In the genomic region with DNA sequence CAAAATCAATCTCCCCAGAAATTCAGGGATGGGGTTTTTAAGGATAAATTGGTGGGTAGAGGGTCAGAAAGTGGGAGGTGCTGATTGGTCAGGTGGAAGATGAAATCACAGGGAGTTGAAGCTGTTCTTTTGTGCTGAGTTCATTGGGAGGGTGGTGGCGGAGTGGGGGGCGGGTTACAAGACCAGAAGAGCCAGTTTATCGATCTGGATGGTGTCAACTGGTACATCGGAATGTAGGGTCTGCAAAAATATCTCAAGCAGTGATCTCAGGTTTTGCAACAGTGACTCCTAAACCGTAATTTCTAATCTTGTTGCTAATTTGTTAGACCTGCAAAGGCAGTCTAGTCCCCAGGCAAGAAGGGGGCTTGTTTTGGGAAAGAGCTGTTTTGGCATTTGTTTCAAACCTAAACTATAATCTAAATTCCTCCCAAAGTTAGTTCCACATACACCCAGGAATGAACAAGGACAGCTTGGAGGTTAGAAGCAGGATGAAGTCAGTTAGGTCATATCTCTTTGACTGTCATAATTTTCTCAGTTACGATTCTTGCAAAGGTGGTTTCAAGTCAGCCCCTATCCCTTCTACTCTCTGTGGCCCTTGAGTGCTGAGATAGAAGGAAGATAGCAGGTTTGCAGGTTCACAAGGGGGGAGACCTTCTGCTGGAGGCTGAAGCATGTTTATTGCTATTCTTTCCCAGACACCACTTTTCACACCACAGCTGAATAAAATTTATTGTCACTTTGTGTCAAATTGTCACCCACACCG, we compare ENCODE assay signal across 1 cellular context.
TF ChIP-seq lines count a peak whose summit lies in the region.

No MANE protein-coding gene starts in this region.

TF ChIP-seq in HEK293, 187 proteins besides CTCF, POLR2A, EP300 and RAD21 (continued from another document):
- TF ChIP-seq ZNF274 (IDR thresholded peaks at IDR 0.05; ENCODE audit: low read length) (no peak), ZNF274 (tag by site-specific recombination; IDR thresholded peaks at IDR 0.05; ENCODE audit: borderline replicate concordance) (no peak), ZNF341 (tag by site-specific recombination; IDR thresholded peaks at IDR 0.05; ENCODE audit: low read depth) (peak; percentile 39)
- TF ChIP-seq, protein P1, sequence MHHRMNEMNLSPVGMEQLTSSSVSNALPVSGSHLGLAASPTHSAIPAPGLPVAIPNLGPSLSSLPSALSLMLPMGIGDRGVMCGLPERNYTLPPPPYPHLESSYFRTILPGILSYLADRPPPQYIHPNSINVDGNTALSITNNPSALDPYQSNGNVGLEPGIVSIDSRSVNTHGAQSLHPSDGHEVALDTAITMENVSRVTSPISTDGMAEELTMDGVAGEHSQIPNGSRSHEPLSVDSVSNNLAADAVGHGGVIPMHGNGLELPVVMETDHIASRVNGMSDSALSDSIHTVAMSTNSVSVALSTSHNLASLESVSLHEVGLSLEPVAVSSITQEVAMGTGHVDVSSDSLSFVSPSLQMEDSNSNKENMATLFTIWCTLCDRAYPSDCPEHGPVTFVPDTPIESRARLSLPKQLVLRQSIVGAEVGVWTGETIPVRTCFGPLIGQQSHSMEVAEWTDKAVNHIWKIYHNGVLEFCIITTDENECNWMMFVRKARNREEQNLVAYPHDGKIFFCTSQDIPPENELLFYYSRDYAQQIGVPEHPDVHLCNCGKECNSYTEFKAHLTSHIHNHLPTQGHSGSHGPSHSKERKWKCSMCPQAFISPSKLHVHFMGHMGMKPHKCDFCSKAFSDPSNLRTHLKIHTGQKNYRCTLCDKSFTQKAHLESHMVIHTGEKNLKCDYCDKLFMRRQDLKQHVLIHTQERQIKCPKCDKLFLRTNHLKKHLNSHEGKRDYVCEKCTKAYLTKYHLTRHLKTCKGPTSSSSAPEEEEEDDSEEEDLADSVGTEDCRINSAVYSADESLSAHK (tag by site-specific recombination; IDR thresholded peaks at IDR 0.05) = peak; percentile 91
